1 cellular context compared by ENCODE assay signal in genomic region chr4:78534286-78534955, GRCh38.
TF ChIP-seq lines count a peak whose summit lies in the region.

No MANE protein-coding gene starts in this region.

TF ChIP-seq in SK-N-SH treated with all-trans-retinoic acid at 6 μM for 48 hours, 23 proteins besides CTCF, POLR2A, EP300 and RAD21 (continued from another document):
- TF ChIP-seq TSHZ2 (CRISPR knock-in tag; IDR thresholded peaks at IDR 0.05) (no peak), ZNF565 (CRISPR knock-in tag; conservative IDR thresholded peaks at IDR 0.05; ENCODE audit: low read depth) (no peak), CSRNP3 (CRISPR knock-in tag; IDR thresholded peaks at IDR 0.05) (no peak), SNAI2 (CRISPR knock-in tag; IDR thresholded peaks at IDR 0.05) (no peak), PATZ1 (CRISPR knock-in tag; IDR thresholded peaks at IDR 0.05; ENCODE audit: borderline replicate concordance) (no peak), ZC3H10 (CRISPR knock-in tag; IDR thresholded peaks at IDR 0.05) (no peak)
